In genomic region chr17:49880291-49881053, GRCh38 we compare ENCODE assay signal across 1 cellular context.
TF ChIP-seq lines count a peak whose summit lies in the region.

No MANE protein-coding gene starts in this region.

TF ChIP-seq in WTC11, 78 proteins besides CTCF, POLR2A, EP300 and RAD21 (continued from another document):
- TF ChIP-seq ARID4B (CRISPR knock-in tag; IDR thresholded peaks at IDR 0.05; ENCODE audit: borderline replicate concordance) (peak; percentile 67; the same call in 1 of the 2 replicates), ZBTB43 (CRISPR knock-in tag; IDR thresholded peaks at IDR 0.05) (peak; percentile 67; the same call in 1 of the 2 replicates), ZNF317 (CRISPR knock-in tag; IDR thresholded peaks at IDR 0.05; ENCODE audit: borderline replicate concordance, low read depth) (0 out of 2 replicates have a peak, but pooled peaks have one; percentile 54), PREB (CRISPR knock-in tag; IDR thresholded peaks at IDR 0.05; ENCODE audit: borderline replicate concordance) (no peak), FOXP1 (CRISPR knock-in tag; IDR thresholded peaks at IDR 0.05; ENCODE audit: borderline replicate concordance) (peak; percentile 37; the same call in 1 of the 2 replicates), SMAD4 (CRISPR knock-in tag; IDR thresholded peaks at IDR 0.05) (0 out of 2 replicates have a peak, but pooled peaks have one; percentile 17), TEAD1 (CRISPR knock-in tag; IDR thresholded peaks at IDR 0.05) (peak; percentile 17; the same call in 1 of the 2 replicates), IRF2 (CRISPR knock-in tag; IDR thresholded peaks at IDR 0.05; ENCODE audit: borderline replicate concordance, low read depth) (no peak)
